36 cellular contexts compared by ENCODE assay signal in the genomic region with DNA sequence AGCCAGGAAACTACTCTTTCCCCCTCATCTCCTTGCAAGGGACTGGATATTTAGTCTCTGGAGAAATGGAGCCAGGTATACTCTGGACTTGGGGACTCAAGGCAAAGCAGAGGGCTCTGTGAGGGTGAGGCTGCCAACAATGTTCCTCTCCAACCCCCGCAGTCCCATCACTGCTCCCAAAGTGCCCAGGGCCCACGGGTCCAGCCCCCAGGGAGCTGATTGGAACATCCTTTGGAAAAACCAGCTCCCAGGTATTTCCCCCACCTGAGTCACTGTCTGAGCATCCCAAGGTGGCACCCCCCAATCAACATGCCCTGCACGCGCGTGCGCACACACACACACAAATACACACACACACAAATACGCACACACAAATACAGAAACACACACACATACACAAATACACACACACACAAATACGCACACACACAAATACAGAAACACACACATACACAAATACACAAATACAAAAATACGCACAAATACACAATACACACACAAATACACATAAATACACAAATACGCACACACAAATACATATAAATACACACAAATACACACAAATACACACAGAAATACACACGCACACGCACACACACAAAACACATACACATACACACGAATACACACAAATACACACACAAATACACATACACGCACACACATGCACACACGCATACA.
DNase-seq lines count a peak whose midpoint lies in the region; ATAC-seq, FAIRE-seq and TF ChIP-seq lines count a peak whose summit lies in the region.
"Had no signal": no experiment of that assay in that cellular context is flagged by ENCODE, and none has a peak within 500 bp of the region (broad histone marks: within the 10 kb centered on the region; RNA-seq: fewer than 3 reads in every experiment).

No MANE protein-coding gene starts in this region.

- BruUV-seq in GM12878 (replicated peaks; lab: Mats Ljungman, UMichigan): no TSS peak

- no peak for TF ChIP-seq EP300 in GM12878 (IDR thresholded peaks at IDR 0.05; ENCODE audit: borderline replicate concordance in 1 of 2, control insufficient read depth in 1 of 2, low read depth in 2 of 2, low read length in 2 of 2)

- no peak for FAIRE-seq in GM12878 (lab: Jason Lieb, UNC)
- FAIRE-seq: pancreas, small intestine had no signal

- no peaks in the 10 kb centered on the region for H4K20me1 ChIP-seq in GM23338 (replicated peaks; ENCODE audit: insufficient read depth)
- no peaks in the 10 kb centered on the region for H4K20me1 ChIP-seq in GM12878 (ENCODE audit: control insufficient read depth, insufficient read depth)

- no peak for TF ChIP-seq RAD21 in GM12878 (IDR thresholded peaks at IDR 0.05; ENCODE audit: insufficient read depth, low read depth, low read length)

- no peaks in the 10 kb centered on the region for H3K36me3 ChIP-seq in GM23338 (ENCODE audit: insufficient read depth)
- H3K36me3 ChIP-seq in GM12878 (ENCODE audit: control insufficient read depth in 2 of 2, insufficient read depth in 2 of 2, low read length in 1 of 2): no peaks in the 10 kb centered on the region
- H3K36me3 ChIP-seq in psoas muscle (ENCODE audit: insufficient read depth in 1 of 2, low read depth in 1 of 2): peaks cover 0 to 22% of the 10 kb centered on the region in 2 donors
- H3K36me3 ChIP-seq: MG63, pancreas, SJSA1, uterus had no signal

- peaks cover 31% of the 10 kb centered on the region for H3K4me1 Mint-ChIP-seq in GM23338
- no peaks in the 10 kb centered on the region for H3K4me1 Mint-ChIP-seq in natural killer cell treated with Interleukin-12 subunit alpha and Interleukin-12 subunit beta and Interleukin-15 and Interleukin-18, amount 100 ng/mL, for 72 hours (ENCODE audit: low read depth in 2 of 2)

- intact Hi-C loops in GM12878 (cut with micrococcal nuclease; ENCODE audit: unreplicated experiment) (no loop called here), psoas muscle (cut with DNase I) (no loop called here)

- RAD21 ChIA-PET in GM12878 (lab: Charles Lee; ENCODE audit: unreplicated experiment): no interaction called here

- ATAC-seq in GM23338: no peak; the same call in 2 of the 3 replicates
- no peak for ATAC-seq in GM12878
- peak in 3 of 4 donors; percentile 22 to 39 (median 24) for ATAC-seq in psoas muscle
- no peak for ATAC-seq in GM19328 (IDR thresholded peaks at IDR 0.05; ENCODE audit: unreplicated experiment)
- ATAC-seq in GM21786 (IDR thresholded peaks at IDR 0.05; ENCODE audit: unreplicated experiment): no peak
- no peak for ATAC-seq in natural killer cell treated with Interleukin-12 subunit alpha and Interleukin-12 subunit beta and Interleukin-15 and Interleukin-18, amount 100 ng/mL, for 72 hours
- ATAC-seq: mucosa of descending colon; pancreas; stimulated activated naive CD8-positive, alpha-beta T cell treated with anti-CD3 and anti-CD28 coated beads, Interleukin-15, Interleukin-2, amounts not matched to agents 100 U/mL and 50 U/mL, for 24 hours had no signal

- POLR2A ChIA-PET in GM12878 (lab: Charles Lee): no interaction called here

- SMC1A ChIA-PET in GM12878 (lab: Charles Lee; ENCODE audit: uncharacterized antibody, unreplicated experiment): no interaction called here

- TF ChIP-seq CTCF in GM23338 (conservative IDR thresholded peaks at IDR 0.05; ENCODE audit: low read depth in 2 of 2) (no peak), GM12878 (IDR thresholded peaks at IDR 0.05 in 2 of 3, conservative IDR thresholded peaks at IDR 0.05 in 1 of 3; ENCODE audit: control insufficient read depth in 2 of 3, extremely low read depth in 1 of 3, insufficient read depth in 1 of 3, low read depth in 3 of 3, low read length in 3 of 3) (no peak), psoas muscle (IDR thresholded peaks at IDR 0.05) (no peak)

- H3K9ac ChIP-seq in GM12878 (ENCODE audit: control insufficient read depth, insufficient read depth, low read length): no peak overlapping the region
- H3K9ac ChIP-seq: KMS-11 had no signal

- H3K27ac Mint-ChIP-seq in GM23338: peak overlapping the region; percentile 4; the same call in 1 of the 2 replicates
- no peak overlapping the region for H3K27ac Mint-ChIP-seq in natural killer cell treated with Interleukin-12 subunit alpha and Interleukin-12 subunit beta and Interleukin-15 and Interleukin-18, amount 100 ng/mL, for 72 hours
- H3K27ac Mint-ChIP-seq: activated CD4-positive, alpha-beta T cell treated with anti-CD3 and anti-CD28 coated beads, Interleukin-2, amount 10 ng/mL, durations not matched to agents 24 days and 14 days; activated T-cell treated with anti-CD3 and anti-CD28 coated beads, Interleukin-2, amount 50 U/mL, for 24 hours; nephron had no signal

- no peak overlapping the region for H3K4me3 Mint-ChIP-seq in GM23338
- H3K4me3 Mint-ChIP-seq in natural killer cell treated with Interleukin-12 subunit alpha and Interleukin-12 subunit beta and Interleukin-15 and Interleukin-18, amount 100 ng/mL, for 72 hours: no peak overlapping the region
- H3K4me3 Mint-ChIP-seq: activated CD4-positive, alpha-beta T cell treated with anti-CD3 and anti-CD28 coated beads, Interleukin-2, amount 10 ng/mL, durations not matched to agents 24 days and 14 days; activated T-cell treated with anti-CD3 and anti-CD28 coated beads, Interleukin-2, amount 50 U/mL, for 24 hours; nephron had no signal

- H3K36me3 Mint-ChIP-seq in GM23338 (ENCODE audit: low read depth): no peaks in the 10 kb centered on the region; the same call in 1 of the 3 replicates
- no peaks in the 10 kb centered on the region for H3K36me3 Mint-ChIP-seq in natural killer cell treated with Interleukin-12 subunit alpha and Interleukin-12 subunit beta and Interleukin-15 and Interleukin-18, amount 100 ng/mL, for 72 hours

- H2AFZ ChIP-seq in GM23338: no peak overlapping the region
- no peak overlapping the region for H2AFZ ChIP-seq in GM12878 (ENCODE audit: control insufficient read depth, low read depth, low read length)

- H3K27ac ChIP-seq in GM23338 (ENCODE audit: low read depth) (no peak overlapping the region), GM12878 (ENCODE audit: control insufficient read depth, insufficient read depth) (no peak overlapping the region), psoas muscle (no peak overlapping the region)
- H3K27ac ChIP-seq: ascending aorta, coronary artery, KMS-11, pancreas, SJSA1, uterus, VCaP had no signal

- CTCF ChIA-PET in GM12878 (lab: Yijun Ruan, JAX): no interaction called here

- 70% methylated on average over 15 of the region's 15 CpGs for WGBS in GM12878 (ENCODE audit: insufficient coverage, insufficient replicate concordance, low lambda C conversion rate, missing lambda C conversion rate)
- 89 to 94% (median 91%) methylated on average over 15 of the region's 15 CpGs for WGBS in psoas muscle, 3 donors

- H3K27me3 Mint-ChIP-seq in GM23338 (ENCODE audit: insufficient read depth, low read depth, poor library complexity): peaks cover 12% of the 10 kb centered on the region
- peaks cover 21 to 27% of the 10 kb centered on the region in 2 donors for H3K27me3 Mint-ChIP-seq in natural killer cell treated with Interleukin-12 subunit alpha and Interleukin-12 subunit beta and Interleukin-15 and Interleukin-18, amount 100 ng/mL, for 72 hours

- H3K4me1 ChIP-seq in GM23338 (ENCODE audit: insufficient read depth): peaks cover 18% of the 10 kb centered on the region
- no peaks in the 10 kb centered on the region for H3K4me1 ChIP-seq in GM12878 (ENCODE audit: control insufficient read depth, insufficient read depth, low read length)
- no peaks in the 10 kb centered on the region for H3K4me1 ChIP-seq in psoas muscle
- H3K4me1 ChIP-seq: ascending aorta, pancreas, SJSA1, uterus had no signal

- H3F3A ChIP-seq in GM23338 (replicated peaks; ENCODE audit: low read depth): no peaks in the 10 kb centered on the region

- in situ Hi-C loops in GM12878 (cut with MboI): no loop called here

- H3K4me2 ChIP-seq in GM23338 (no peak overlapping the region), GM12878 (ENCODE audit: control insufficient read depth, insufficient read depth) (no peak overlapping the region)
- H3K4me2 ChIP-seq: KMS-11 had no signal

- H3K9me3 ChIP-seq in GM12878 (replicated peaks; ENCODE audit: control insufficient read depth, insufficient read depth, low read length): no peaks in the 10 kb centered on the region
- H3K9me3 ChIP-seq in psoas muscle: no peaks in the 10 kb centered on the region
- H3K9me3 ChIP-seq: ascending aorta, MG63, mucosa of descending colon, pancreas, SJSA1, uterus had no signal

- no peaks in the 10 kb centered on the region for H3K9me2 ChIP-seq in GM23338 (ENCODE audit: insufficient read depth)

- peaks cover 11% of the 10 kb centered on the region; the same call in 2 of the 3 replicates for H3K9me3 Mint-ChIP-seq in GM23338
- no peaks in the 10 kb centered on the region for H3K9me3 Mint-ChIP-seq in natural killer cell treated with Interleukin-12 subunit alpha and Interleukin-12 subunit beta and Interleukin-15 and Interleukin-18, amount 100 ng/mL, for 72 hours
- H3K9me3 Mint-ChIP-seq: activated CD4-positive, alpha-beta T cell treated with anti-CD3 and anti-CD28 coated beads, Interleukin-2, amount 10 ng/mL, durations not matched to agents 24 days and 14 days; activated T-cell treated with anti-CD3 and anti-CD28 coated beads, Interleukin-2, amount 50 U/mL, for 24 hours; nephron had no signal

- DNase-seq in GM23338 (ENCODE audit: low spot score) (no peak), GM12878 (ENCODE audit: low read depth, low spot score) (no peak), islet precursor cell (peak; percentile 64), psoas muscle (no peak)
- no peak for DNase-seq in natural killer cell treated with Interleukin-12 subunit alpha and Interleukin-12 subunit beta and Interleukin-15 and Interleukin-18, amount 100 ng/mL, for 72 hours (ENCODE audit: low spot score)
- DNase-seq: ACHN; activated CD4-positive, alpha-beta T cell treated with anti-CD3 and anti-CD28 coated beads, Interleukin-2, amount 10 ng/mL, durations not matched to agents 24 days and 14 days; activated gamma-delta T cell; activated T-cell treated with anti-CD3 and anti-CD28 coated beads, Interleukin-2, amount 50 U/mL, for 24 hours; C1 segment of cervical spinal cord; caudate nucleus; COR-L47; DMS79 treated with DMSO at 0.1 percent for 48 hours; effector CD8-positive, alpha-beta T cell; erythroblast; GOT3; MG63; mucosa of descending colon; NCI-H1105 treated with DMSO at 0.1 percent for 48 hours; NCI-H187 treated with DMSO at 0.1 percent for 48 hours; NCI-H2171; NCI-H510A treated with DMSO at 0.1 percent for 48 hours; pancreas; small intestine; stimulated activated CD4-positive, alpha-beta T cell treated with anti-CD3 and anti-CD28 coated beads, Interleukin-1b, Interleukin-23, amount 100 ng/mL, for 48 hours; stimulated activated naive CD8-positive, alpha-beta T cell treated with anti-CD3 and anti-CD28 coated beads, Interleukin-15, Interleukin-2, amounts not matched to agents 100 U/mL and 50 U/mL, for 24 hours; T1000; uterus had no signal

- H3K27me3 ChIP-seq in GM23338 (ENCODE audit: insufficient read depth): no peaks in the 10 kb centered on the region
- peaks cover 3 to 8% of the 10 kb centered on the region in 2 experiments; a peak in 3 of 4 replicates for H3K27me3 ChIP-seq in GM12878 (replicated peaks in 1 of 2; ENCODE audit: control insufficient read depth in 2 of 2, insufficient read depth in 2 of 2, low read length in 1 of 2)
- no peaks in the 10 kb centered on the region for H3K27me3 ChIP-seq in psoas muscle (ENCODE audit: insufficient read depth in 3 of 3, low read length in 2 of 3)
- H3K27me3 ChIP-seq: ascending aorta, MG63, pancreas, SJSA1, uterus had no signal

- no peaks in the 10 kb centered on the region for H3K79me2 ChIP-seq in GM23338 (replicated peaks; ENCODE audit: insufficient read depth)
- no peaks in the 10 kb centered on the region for H3K79me2 ChIP-seq in GM12878 (ENCODE audit: control insufficient read depth, insufficient read depth, low read length)

- H3K4me3 ChIP-seq in GM23338: no peak overlapping the region
- H3K4me3 ChIP-seq in GM12878: no peak overlapping the region
- no peak overlapping the region for H3K4me3 ChIP-seq in psoas muscle
- H3K4me3 ChIP-seq: ascending aorta, coronary artery, MG63, mucosa of descending colon, pancreas, SJSA1, uterus had no signal

- TF ChIP-seq POLR2A in GM12878 (IDR thresholded peaks at IDR 0.05; ENCODE audit: low read depth, low read length): no peak

Comparison
In these comparisons a context has a peak if more than half of its experiments do, and no peak if none do; other contexts are left out.
1. ATAC-seq: peak in psoas muscle (3 of 4); none in GM23338 (single experiment), GM12878 (single experiment), GM19328 (single experiment), GM21786 (single experiment) and natural killer cell treated with Interleukin-12 subunit alpha and Interleukin-12 subunit beta and Interleukin-15 and Interleukin-18, amount 100 ng/mL, for 72 hours (0 of 2).